Comparison of ENCODE assay signal across 9 cellular contexts in genomic region chr12:52023976-52024688, GRCh38. TPM values are rescaled to one million over a fixed set of nuclear protein-coding genes. Genes with fewer than 3 reads are reported as not detected.
DNase-seq lines count a peak whose midpoint lies in the region; TF ChIP-seq lines count a peak whose summit lies in the region.
"Had no signal": no experiment of that assay in that cellular context is flagged by ENCODE, and none has a peak within 500 bp of the region (broad histone marks: within the 10 kb centered on the region; RNA-seq: fewer than 3 reads in every experiment).

No MANE protein-coding gene starts in this region.

- H3K9me3 ChIP-seq in WERI-Rb-1 (ENCODE audit: severe bottlenecking): no peaks in the 10 kb centered on the region
- no peaks in the 10 kb centered on the region for H3K9me3 ChIP-seq in iPS-15b (ENCODE audit: control insufficient read depth, insufficient read depth, low read length)
- H3K9me3 ChIP-seq in stomach: no peaks in the 10 kb centered on the region

- H3K4me3 ChIP-seq in WERI-Rb-1 (ENCODE audit: low read depth, low read length) (0 out of 2 replicates have a peak overlapping the region, but pooled peaks have one; percentile 65), iPS-15b (ENCODE audit: low read depth, low read length) (peak overlapping the region; percentile 45), stomach (peak overlapping the region; percentile 54 to 59 (median 54))

- intact Hi-C loops in stomach (cut with DNase I; ENCODE audit: low total_unique reads): no loop called here

- H3K4me1 ChIP-seq in iPS-15b (ENCODE audit: control insufficient read depth, insufficient read depth, low read length) (peaks cover 6% of the 10 kb centered on the region), stomach (peaks cover 28 to 49% (median 43%) of the 10 kb centered on the region in 4 donors)

- H3K27me3 ChIP-seq in WERI-Rb-1 (ENCODE audit: insufficient read depth, low read depth, severe bottlenecking): no peaks in the 10 kb centered on the region
- H3K27me3 ChIP-seq in iPS-15b (ENCODE audit: control insufficient read depth, insufficient read depth, low read length): peaks cover 43% of the 10 kb centered on the region
- H3K27me3 ChIP-seq in stomach: peaks cover 0 to 15% (median 0%) of the 10 kb centered on the region in 3 donors

- no peaks in the 10 kb centered on the region for H3K36me3 ChIP-seq in WERI-Rb-1
- H3K36me3 ChIP-seq in iPS-15b (ENCODE audit: control insufficient read depth, insufficient read depth, low read length): no peaks in the 10 kb centered on the region
- H3K36me3 ChIP-seq in stomach: no peaks in the 10 kb centered on the region

- H3K27ac ChIP-seq in WERI-Rb-1 (no peak overlapping the region), stomach (peak overlapping the region in 4 of 5 donors; percentile 60 to 88 (median 78))

- H3K9ac ChIP-seq in iPS-15b (ENCODE audit: low read depth, low read length): no peak overlapping the region

- TF ChIP-seq CTCF in WERI-Rb-1 (IDR thresholded peaks at IDR 0.05; ENCODE audit: low read depth, low read length): no peak
- peak in 3 of 7 experiments; percentile 1 to 23 (median 6) for TF ChIP-seq CTCF in stomach (IDR thresholded peaks at IDR 0.05)

- TF ChIP-seq EP300 in stomach (IDR thresholded peaks at IDR 0.05): no peak

- TF ChIP-seq POLR2A in stomach (IDR thresholded peaks at IDR 0.05): no peak

- DNase-seq in NCI-H146 treated with DMSO at 0.1 percent for 48 hours (lab: John Stamatoyannopoulos, UW; ENCODE audit: unreplicated experiment) (peak; percentile 64), NCI-H146 (lab: John Stamatoyannopoulos, UW) (no peak), WERI-Rb-1 (no peak), stomach (no peak), NCI-H128 (lab: John Stamatoyannopoulos, UW; ENCODE audit: unreplicated experiment) (no peak), NCI-H1092 treated with DMSO at 0.1 percent for 48 hours (lab: John Stamatoyannopoulos, UW) (no peak)
- no peak for DNase-seq in activated CD4-positive, alpha-beta T cell treated with anti-CD3 and anti-CD28 coated beads for 48 hours

- WGBS in stomach, 5 donors: 26 to 39% (median 27%) methylated on average over 13 to 20 of the region's 20 CpGs

RNA-seq across cellular contexts. Expression of gene TAMALIN, which starts 17.4 kb away (rescaled TPM):
- 10 to 100 TPM in 2 of 5 donors, 1 to 10 TPM in 2, not detected in 1; 2.7 to 61.3 (median 16.6) TPM for total RNA-seq in stomach
- 10 to 100 TPM in 2 of 3 donors, 1 to 10 TPM in 1; 6.4 to 17.0 (median 16.3) TPM for polyA plus RNA-seq in stomach

RNA-seq across cellular contexts. Expression of gene NR4A1, which starts 27.1 kb away (rescaled TPM):
- total RNA-seq in stomach: 100 to 1,000 TPM in 3 of 5 donors, 10 to 100 TPM in 2; 29.4 to 384 (median 230) TPM
- polyA plus RNA-seq in stomach: 10 to 100 TPM; 41.3 to 65.5 (median 55.0) TPM

RNA-seq across cellular contexts. Expression of gene ATG101, which starts 45.6 kb away (rescaled TPM):
- total RNA-seq in stomach: 100 to 1,000 TPM in 1 of 5 donors, 10 to 100 TPM in 3, 1 to 10 TPM in 1; 7.6 to 105 (median 36.5) TPM
- polyA plus RNA-seq in stomach: 10 to 100 TPM; 36.8 to 80.3 (median 67.1) TPM

RNA-seq across cellular contexts. Expression of gene SMIM41, which starts 55.4 kb away (rescaled TPM):
- total RNA-seq in stomach: 10 to 100 TPM in 1 of 5 donors, 1 to 10 TPM in 3, not detected in 1; 1.1 to 21.6 (median 6.8) TPM
- 10 to 100 TPM in 1 of 3 donors, 1 to 10 TPM in 2; 1.5 to 11.8 (median 6.5) TPM for polyA plus RNA-seq in stomach
- total RNA-seq: lung microvascular endothelial cell had no signal
